Comparison of ENCODE assay signal across 9 cellular contexts in the genomic region with DNA sequence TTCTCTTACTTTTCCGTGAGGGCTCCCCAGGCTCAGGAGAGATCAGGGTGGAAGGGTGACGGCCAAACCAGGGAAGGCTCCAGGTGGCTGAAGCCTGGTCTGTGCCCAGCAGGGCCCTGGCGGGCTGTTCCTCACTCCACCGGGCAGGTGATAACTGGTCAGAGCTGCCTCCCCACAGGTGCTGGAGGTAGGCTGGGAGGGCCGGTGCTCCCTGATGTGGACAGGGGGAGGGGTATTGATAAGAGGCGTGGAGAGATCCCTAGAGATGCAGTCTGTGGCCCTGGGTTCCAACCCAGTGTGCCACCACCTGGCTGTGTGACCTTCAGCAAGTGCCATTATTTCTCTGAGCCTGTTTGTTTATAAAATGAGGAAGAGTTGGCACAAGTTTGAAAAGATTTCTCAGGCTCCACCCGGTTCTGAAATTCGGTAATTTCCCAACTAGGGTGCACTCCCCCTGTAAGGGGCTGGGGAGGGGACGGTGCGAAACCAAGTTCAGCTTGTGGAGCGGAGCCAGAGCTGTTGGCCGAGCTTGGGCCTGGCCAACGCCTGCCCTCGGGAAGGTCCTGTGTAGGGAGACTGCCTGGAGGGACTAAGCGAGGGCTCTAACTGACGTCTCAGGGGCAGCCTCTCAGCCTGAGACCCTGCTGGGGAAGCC. TPM values are rescaled to one million over a fixed set of nuclear protein-coding genes. Genes with fewer than 3 reads are reported as not detected.
DNase-seq lines count a peak whose midpoint lies in the region; ATAC-seq and TF ChIP-seq lines count a peak whose summit lies in the region.
"Had no signal": no experiment of that assay in that cellular context is flagged by ENCODE, and none has a peak within 500 bp of the region (broad histone marks: within the 10 kb centered on the region; RNA-seq: fewer than 3 reads in every experiment).

No MANE protein-coding gene starts in this region.

- POLR2A ChIA-PET in CD8-positive, alpha-beta T cell (lab: Charles Lee), result interaction anchor here (0.6 to 2.3 kb wide), 7 partner anchors 11 to 957 kb away, joined by 3 to 13 read pairs (median 6); a partner anchor contains a TSS

- peaks cover 35% of the 10 kb centered on the region for H3K4me1 Mint-ChIP-seq in CD8-positive, alpha-beta T cell (ENCODE audit: low read depth)
- peaks cover 52% of the 10 kb centered on the region for H3K4me1 Mint-ChIP-seq in activated naive CD8-positive, alpha-beta T cell treated with anti-CD3 and anti-CD28 coated beads, Interleukin-2, amount 50 U/mL, for 24 hours
- H3K4me1 Mint-ChIP-seq in stimulated activated memory B cell treated with anti-CD40 and anti-IgM and Interleukin-4, amounts not matched to agents 10 μg/mL and 1 μg/mL and 100 μg/mL, for 72 hours, result peaks cover 71% of the 10 kb centered on the region

- H3K27ac ChIP-seq in CD8-positive, alpha-beta T cell (ENCODE audit: low read depth, low read length), result peak overlapping the region; percentile 81

- no peaks in the 10 kb centered on the region for H3K9me3 Mint-ChIP-seq in CD8-positive, alpha-beta T cell
- no peaks in the 10 kb centered on the region for H3K9me3 Mint-ChIP-seq in activated naive CD8-positive, alpha-beta T cell treated with anti-CD3 and anti-CD28 coated beads, Interleukin-2, amount 50 U/mL, for 24 hours
- no peaks in the 10 kb centered on the region for H3K9me3 Mint-ChIP-seq in stimulated activated memory B cell treated with anti-CD40 and anti-IgM and Interleukin-4, amounts not matched to agents 10 μg/mL and 1 μg/mL and 100 μg/mL, for 72 hours

- peaks cover 2% of the 10 kb centered on the region for H3K36me3 Mint-ChIP-seq in CD8-positive, alpha-beta T cell
- peaks cover 30% of the 10 kb centered on the region for H3K36me3 Mint-ChIP-seq in activated naive CD8-positive, alpha-beta T cell treated with anti-CD3 and anti-CD28 coated beads, Interleukin-2, amount 50 U/mL, for 24 hours (ENCODE audit: low read depth)
- peaks cover 7% of the 10 kb centered on the region for H3K36me3 Mint-ChIP-seq in stimulated activated memory B cell treated with anti-CD40 and anti-IgM and Interleukin-4, amounts not matched to agents 10 μg/mL and 1 μg/mL and 100 μg/mL, for 72 hours

- peak overlapping the region; percentile 99 for H3K27ac Mint-ChIP-seq in CD8-positive, alpha-beta T cell
- peak overlapping the region; percentile 92 for H3K27ac Mint-ChIP-seq in activated naive CD8-positive, alpha-beta T cell treated with anti-CD3 and anti-CD28 coated beads, Interleukin-2, amount 50 U/mL, for 24 hours
- H3K27ac Mint-ChIP-seq in stimulated activated memory B cell treated with anti-CD40 and anti-IgM and Interleukin-4, amounts not matched to agents 10 μg/mL and 1 μg/mL and 100 μg/mL, for 72 hours, result peak overlapping the region; percentile 98

- H3K27me3 ChIP-seq in CD8-positive, alpha-beta T cell (ENCODE audit: insufficient read depth, low read length), result no peaks in the 10 kb centered on the region

- intact Hi-C loops in CD8-positive, alpha-beta T cell (cut with DNase I, micrococcal nuclease), result no loop called here

- no peaks in the 10 kb centered on the region for H3K9me3 ChIP-seq in CD8-positive, alpha-beta T cell (ENCODE audit: low read length)
- H3K9me3 ChIP-seq in iPS-18c (ENCODE audit: control insufficient read depth, insufficient read depth, low read length), result peaks cover 5% of the 10 kb centered on the region

- H3K27me3 Mint-ChIP-seq in CD8-positive, alpha-beta T cell (ENCODE audit: low read depth), result peaks cover 3% of the 10 kb centered on the region
- H3K27me3 Mint-ChIP-seq in activated naive CD8-positive, alpha-beta T cell treated with anti-CD3 and anti-CD28 coated beads, Interleukin-2, amount 50 U/mL, for 24 hours, result no peaks in the 10 kb centered on the region
- no peaks in the 10 kb centered on the region for H3K27me3 Mint-ChIP-seq in stimulated activated memory B cell treated with anti-CD40 and anti-IgM and Interleukin-4, amounts not matched to agents 10 μg/mL and 1 μg/mL and 100 μg/mL, for 72 hours

- DNase-seq in CD8-positive, alpha-beta T cell, result no peak
- DNase-seq in activated naive CD8-positive, alpha-beta T cell treated with anti-CD3 and anti-CD28 coated beads, Interleukin-2, amount 50 U/mL, for 24 hours, result no peak
- DNase-seq in NCI-H2227 (lab: John Stamatoyannopoulos, UW; ENCODE audit: unreplicated experiment), result no peak
- DNase-seq in GM20000 (ENCODE audit: low spot score), result no peak

- no peaks in the 10 kb centered on the region for H3K36me3 ChIP-seq in CD8-positive, alpha-beta T cell (ENCODE audit: insufficient read depth, low read length)

- CTCF ChIA-PET in CD8-positive, alpha-beta T cell (lab: Charles Lee), result interaction anchor here (0.9 to 2.7 kb wide), 5 partner anchors 11 to 34 kb away, joined by 3 to 27 read pairs (median 6); a partner anchor contains a TSS

- peak overlapping the region; percentile 87 for H3K4me3 ChIP-seq in CD8-positive, alpha-beta T cell (ENCODE audit: low read depth, low read length)
- peak overlapping the region; percentile 78 for H3K4me3 ChIP-seq in iPS-18c (ENCODE audit: insufficient read depth, low read depth, low read length)

- ATAC-seq in CD8-positive, alpha-beta T cell, result no peak
- ATAC-seq in HG03565 (IDR thresholded peaks at IDR 0.05; ENCODE audit: unreplicated experiment), result peak; percentile 4
- peak; percentile 47 for ATAC-seq in activated naive CD8-positive, alpha-beta T cell treated with anti-CD3 and anti-CD28 coated beads, Interleukin-2, amount 50 U/mL, for 24 hours
- no peak for ATAC-seq in stimulated activated memory B cell treated with anti-CD40 and anti-IgM and Interleukin-4, amounts not matched to agents 10 μg/mL and 1 μg/mL and 100 μg/mL, for 72 hours
- ATAC-seq in HG02623 (IDR thresholded peaks at IDR 0.05; ENCODE audit: unreplicated experiment), result no peak

- peaks cover 36% of the 10 kb centered on the region for H3K4me1 ChIP-seq in CD8-positive, alpha-beta T cell (ENCODE audit: insufficient read depth, low read length)

- TF ChIP-seq CTCF in CD8-positive, alpha-beta T cell (IDR thresholded peaks at IDR 0.05), result no peak
- TF ChIP-seq CTCF in GM20000 (IDR thresholded peaks at IDR 0.05; ENCODE audit: extremely low read depth, missing control alignments), result no peak

- H3K4me3 Mint-ChIP-seq in CD8-positive, alpha-beta T cell, result peak overlapping the region; percentile 97
- peak overlapping the region; percentile 99 for H3K4me3 Mint-ChIP-seq in activated naive CD8-positive, alpha-beta T cell treated with anti-CD3 and anti-CD28 coated beads, Interleukin-2, amount 50 U/mL, for 24 hours
- peak overlapping the region; percentile 89 for H3K4me3 Mint-ChIP-seq in stimulated activated memory B cell treated with anti-CD40 and anti-IgM and Interleukin-4, amounts not matched to agents 10 μg/mL and 1 μg/mL and 100 μg/mL, for 72 hours

RNA-seq across cellular contexts. Expression of a gene that starts 1.0 kb away (rescaled TPM):
- total RNA-seq in CD8-positive, alpha-beta T cell, result 10 to 100 TPM; 59.7 to 60.0 TPM

RNA-seq across cellular contexts. Expression of a gene that starts 19.5 kb away (rescaled TPM):
- total RNA-seq in CD8-positive, alpha-beta T cell, result 10 to 100 TPM; 19.1 to 19.3 TPM

RNA-seq across cellular contexts. Expression of a gene that starts 29.3 kb away (rescaled TPM):
- total RNA-seq in CD8-positive, alpha-beta T cell, result under 1 TPM in 1 of 2 experiments, not detected in 1; 0.22 TPM
- total RNA-seq: LHCN-M2 had no signal

RNA-seq across cellular contexts. Expression of a gene that starts 43.5 kb away (rescaled TPM):
- 100 to 1,000 TPM; 603 to 632 TPM for total RNA-seq in CD8-positive, alpha-beta T cell

Comparison
In these comparisons a context has a peak if more than half of its experiments do, and no peak if none do; other contexts are left out.
1. ATAC-seq: peak in HG03565 (single experiment) and activated naive CD8-positive, alpha-beta T cell treated with anti-CD3 and anti-CD28 coated beads, Interleukin-2, amount 50 U/mL, for 24 hours (single experiment); none in CD8-positive, alpha-beta T cell (single experiment), stimulated activated memory B cell treated with anti-CD40 and anti-IgM and Interleukin-4, amounts not matched to agents 10 μg/mL and 1 μg/mL and 100 μg/mL, for 72 hours (single experiment) and HG02623 (single experiment).
2. Peak in every context shown above with its lines, with median percentiles within 50 percentile points of each other: H3K27ac Mint-ChIP-seq and H3K4me3 Mint-ChIP-seq.